ENCODE assay signal across 29 cellular contexts in genomic region chr17:10651927-10652326, GRCh38.
"Had no signal": no experiment of that assay in that cellular context is flagged by ENCODE, and none has a peak within 500 bp of the region (broad histone marks: within the 10 kb centered on the region; RNA-seq: fewer than 3 reads in every experiment).

No MANE protein-coding gene starts in this region.

- H3K9me3 Mint-ChIP-seq: naive thymus-derived CD4-positive, alpha-beta T cell; natural killer cell treated with Interleukin-12 subunit alpha and Interleukin-12 subunit beta and Interleukin-15 and Interleukin-18, amount 100 ng/mL, for 72 hours; neural crest cell; stimulated activated effector memory CD8-positive, alpha-beta T cell treated with anti-CD3 and anti-CD28 coated beads, Interleukin-12 subunit alpha, Interleukin-12 subunit beta, amount 100 ng/mL, for 72 hours had no signal

- DNase-seq: hypothalamus; immature natural killer cell; kidney; left colon; left lung; lower lobe of right lung; mammary epithelial cell; mesenchymal stem cell; naive thymus-derived CD4-positive, alpha-beta T cell; nucleus accumbens; pancreas; posterior cingulate gyrus; retina; right cardiac atrium; small intestine; spleen; stimulated activated CD4-positive, alpha-beta T cell treated with anti-CD3 and anti-CD28 coated beads, Interleukin-4, amount 100 ng/mL, for 24 hours; stimulated activated naive CD4-positive, alpha-beta T cell; stomach; testis; thyroid gland; transverse colon; upper lobe of left lung had no signal

- H3K9me3 ChIP-seq: left lung, lower lobe of right lung, pancreas, prostate gland, spleen, stomach, testis, thyroid gland, transverse colon, upper lobe of left lung, vagina had no signal

- H3K36me3 ChIP-seq: left lung, lower lobe of right lung, pancreas, prostate gland, thyroid gland, transverse colon, upper lobe of left lung, vagina had no signal

- H3K27me3 ChIP-seq: left lung, pancreas, spleen, stomach, testis, thyroid gland, transverse colon, upper lobe of left lung, vagina had no signal

- H3K4me3 Mint-ChIP-seq: natural killer cell treated with Interleukin-12 subunit alpha and Interleukin-12 subunit beta and Interleukin-15 and Interleukin-18, amount 100 ng/mL, for 72 hours; neural crest cell; stimulated activated effector memory CD8-positive, alpha-beta T cell treated with anti-CD3 and anti-CD28 coated beads, Interleukin-12 subunit alpha, Interleukin-12 subunit beta, amount 100 ng/mL, for 72 hours had no signal

- H3K4me3 ChIP-seq: left lung, lower lobe of right lung, pancreas, prostate gland, spleen, stomach, testis, thyroid gland, transverse colon, upper lobe of left lung, vagina had no signal

- H3K4me1 Mint-ChIP-seq: neural crest cell had no signal

- ATAC-seq: left colon; left lung; lower lobe of right lung; naive thymus-derived CD4-positive, alpha-beta T cell; natural killer cell treated with Interleukin-12 subunit alpha and Interleukin-12 subunit beta and Interleukin-15 and Interleukin-18, amount 100 ng/mL, for 72 hours; pancreas; right cardiac atrium; sciatic nerve; stimulated activated effector memory CD8-positive, alpha-beta T cell treated with anti-CD3 and anti-CD28 coated beads, Interleukin-12 subunit alpha, Interleukin-12 subunit beta, amount 100 ng/mL, for 72 hours had no signal

- H3K27ac ChIP-seq: left lung, lower lobe of right lung, pancreas, prostate gland, spleen, stomach, testis, thyroid gland, transverse colon, upper lobe of left lung, vagina had no signal

- H3K27me3 Mint-ChIP-seq: naive thymus-derived CD4-positive, alpha-beta T cell had no signal

- H3K27ac Mint-ChIP-seq: natural killer cell treated with Interleukin-12 subunit alpha and Interleukin-12 subunit beta and Interleukin-15 and Interleukin-18, amount 100 ng/mL, for 72 hours; stimulated activated effector memory CD8-positive, alpha-beta T cell treated with anti-CD3 and anti-CD28 coated beads, Interleukin-12 subunit alpha, Interleukin-12 subunit beta, amount 100 ng/mL, for 72 hours had no signal

- H3K36me3 Mint-ChIP-seq: immature natural killer cell; natural killer cell treated with Interleukin-12 subunit alpha and Interleukin-12 subunit beta and Interleukin-15 and Interleukin-18, amount 100 ng/mL, for 72 hours; stimulated activated effector memory CD8-positive, alpha-beta T cell treated with anti-CD3 and anti-CD28 coated beads, Interleukin-12 subunit alpha, Interleukin-12 subunit beta, amount 100 ng/mL, for 72 hours had no signal

- H3K4me1 ChIP-seq: lower lobe of right lung, pancreas, prostate gland, stomach, testis, thyroid gland, transverse colon, upper lobe of left lung, vagina had no signal
